Comparison of ENCODE assay signal across 8 cellular contexts in genomic region chr17:64798486-64798783, GRCh38.
DNase-seq lines count a peak whose midpoint lies in the region; ATAC-seq and TF ChIP-seq lines count a peak whose summit lies in the region.
"Not testable (repeated sequence)": the region's sequence is repeated elsewhere in the genome, so short reads cannot be mapped to it uniquely, and the experiment has no call there.

No MANE protein-coding gene starts in this region.

- DNase-seq in GM13977 (ENCODE audit: low spot score): peak; percentile 12
- peak; percentile 28 for DNase-seq in KBM-7
- DNase-seq in Peyer's patch: peak; percentile 18 to 70 (median 59)
- not testable (repeated sequence) for DNase-seq in activated CD8-positive, alpha-beta T cell treated with anti-CD3 and anti-CD28 coated beads for 36 hours; stimulated activated naive CD8-positive, alpha-beta T cell treated with anti-CD3 and anti-CD28 coated beads, Interleukin-15, amount 100 ng/mL, for 72 hours
- DNase-seq in germinal center (ENCODE audit: low spot score): peak; percentile 36

- POLR2A ChIA-PET in activated CD8-positive, alpha-beta T cell treated with anti-CD3 and anti-CD28 coated beads for 36 hours (lab: Charles Lee): not testable (repeated sequence)

- not testable (repeated sequence) for TF ChIP-seq CTCF in GM13977 (IDR thresholded peaks at IDR 0.05; ENCODE audit: extremely low read depth, insufficient read depth, missing control alignments); Peyer's patch (IDR thresholded peaks at IDR 0.05); activated CD8-positive, alpha-beta T cell treated with anti-CD3 and anti-CD28 coated beads for 36 hours (IDR thresholded peaks at IDR 0.05)

- peak overlapping the region; percentile 73 to 94 (median 84) for H3K4me2 ChIP-seq in BLaER1 treated with 17β-estradiol and CSF1 and Interleukin-3, amounts not matched to agents 10 nM and 100 nM

- H4K20me1 ChIP-seq in BLaER1 treated with 17β-estradiol and CSF1 and Interleukin-3, amounts not matched to agents 10 nM and 100 nM: peaks cover 0 to 24% (median 0%) of the 10 kb centered on the region in 11 experiments; a peak in 6 of 22 replicates

- intact Hi-C loops in activated CD8-positive, alpha-beta T cell treated with anti-CD3 and anti-CD28 coated beads for 36 hours (cut with micrococcal nuclease): not testable (repeated sequence)

- not testable (repeated sequence) for H3K4me3 Mint-ChIP-seq in activated CD8-positive, alpha-beta T cell treated with anti-CD3 and anti-CD28 coated beads for 36 hours; stimulated activated naive CD8-positive, alpha-beta T cell treated with anti-CD3 and anti-CD28 coated beads, Interleukin-15, amount 100 ng/mL, for 72 hours

- peak overlapping the region; percentile 52 for H3K27ac Mint-ChIP-seq in activated CD8-positive, alpha-beta T cell treated with anti-CD3 and anti-CD28 coated beads for 36 hours
- peak overlapping the region in 1 of 2 donors; percentile 80 for H3K27ac Mint-ChIP-seq in stimulated activated naive CD8-positive, alpha-beta T cell treated with anti-CD3 and anti-CD28 coated beads, Interleukin-15, amount 100 ng/mL, for 72 hours

- not testable (repeated sequence) for TF ChIP-seq POLR2A in Peyer's patch (IDR thresholded peaks at IDR 0.05)

- H3K27me3 ChIP-seq in BLaER1 treated with 17β-estradiol and CSF1 and Interleukin-3, amounts not matched to agents 10 nM and 100 nM; Peyer's patch: not testable (repeated sequence)

- H3K4me3 ChIP-seq in BLaER1 treated with 17β-estradiol and CSF1 and Interleukin-3, amounts not matched to agents 10 nM and 100 nM: peak overlapping the region in 2 of 10 experiments; percentile 26 to 40; a peak in 2 of 20 replicates
- H3K4me3 ChIP-seq in Peyer's patch: not testable (repeated sequence)

- ATAC-seq in GM21825 (IDR thresholded peaks at IDR 0.05; ENCODE audit: unreplicated experiment): peak; percentile 61
- peak; percentile 24 for ATAC-seq in activated CD8-positive, alpha-beta T cell treated with anti-CD3 and anti-CD28 coated beads for 36 hours
- ATAC-seq in stimulated activated naive CD8-positive, alpha-beta T cell treated with anti-CD3 and anti-CD28 coated beads, Interleukin-15, amount 100 ng/mL, for 72 hours: peak; percentile 26

- not testable (repeated sequence) for H3K36me3 Mint-ChIP-seq in activated CD8-positive, alpha-beta T cell treated with anti-CD3 and anti-CD28 coated beads for 36 hours (ENCODE audit: low read depth)

- peaks cover 53 to 96% (median 86%) of the 10 kb centered on the region in 10 experiments for H3K4me1 ChIP-seq in BLaER1 treated with 17β-estradiol and CSF1 and Interleukin-3, amounts not matched to agents 10 nM and 100 nM
- not testable (repeated sequence) for H3K4me1 ChIP-seq in Peyer's patch

- in situ Hi-C loops in GM13977 (cut with MboI; ENCODE audit: low pct_unique_long_range_greater_than_20kb, low sequenced_read_pairs, unreplicated experiment); KBM-7 (cut with MboI; ENCODE audit: low pct_unique_long_range_greater_than_20kb, low sequenced_read_pairs): not testable (repeated sequence)

- H3K27me3 Mint-ChIP-seq in activated CD8-positive, alpha-beta T cell treated with anti-CD3 and anti-CD28 coated beads for 36 hours; stimulated activated naive CD8-positive, alpha-beta T cell treated with anti-CD3 and anti-CD28 coated beads, Interleukin-15, amount 100 ng/mL, for 72 hours: not testable (repeated sequence)

- peaks cover 0 to 45% (median 8%) of the 10 kb centered on the region in 11 experiments; a peak in 15 of 22 replicates for H3K36me3 ChIP-seq in BLaER1 treated with 17β-estradiol and CSF1 and Interleukin-3, amounts not matched to agents 10 nM and 100 nM
- peaks cover 0 to 33% (median 0%) of the 10 kb centered on the region in 3 donors for H3K36me3 ChIP-seq in Peyer's patch

- H3K9me3 Mint-ChIP-seq in activated CD8-positive, alpha-beta T cell treated with anti-CD3 and anti-CD28 coated beads for 36 hours; stimulated activated naive CD8-positive, alpha-beta T cell treated with anti-CD3 and anti-CD28 coated beads, Interleukin-15, amount 100 ng/mL, for 72 hours: not testable (repeated sequence)

- H3K9me3 ChIP-seq in BLaER1 treated with 17β-estradiol and CSF1 and Interleukin-3, amounts not matched to agents 10 nM and 100 nM (replicated peaks in 1 of 11); Peyer's patch: not testable (repeated sequence)

- CTCF ChIA-PET in activated CD8-positive, alpha-beta T cell treated with anti-CD3 and anti-CD28 coated beads for 36 hours (lab: Charles Lee): not testable (repeated sequence)

- H3K27ac ChIP-seq in BLaER1 treated with 17β-estradiol and CSF1 and Interleukin-3, amounts not matched to agents 10 nM and 100 nM: peak overlapping the region in 8 of 11 experiments; percentile 48 to 100 (median 94); a peak in 16 of 22 replicates
- H3K27ac ChIP-seq in Peyer's patch: peak overlapping the region in 1 of 4 donors; percentile 25

- peak overlapping the region in 7 of 11 experiments; percentile 62 to 89 (median 82); a peak in 13 of 22 replicates for H3K9ac ChIP-seq in BLaER1 treated with 17β-estradiol and CSF1 and Interleukin-3, amounts not matched to agents 10 nM and 100 nM

- not testable (repeated sequence) for H3K4me1 Mint-ChIP-seq in activated CD8-positive, alpha-beta T cell treated with anti-CD3 and anti-CD28 coated beads for 36 hours (ENCODE audit: low read depth)
- H3K4me1 Mint-ChIP-seq in stimulated activated naive CD8-positive, alpha-beta T cell treated with anti-CD3 and anti-CD28 coated beads, Interleukin-15, amount 100 ng/mL, for 72 hours: peaks cover 16% of the 10 kb centered on the region
